In the genomic region with DNA sequence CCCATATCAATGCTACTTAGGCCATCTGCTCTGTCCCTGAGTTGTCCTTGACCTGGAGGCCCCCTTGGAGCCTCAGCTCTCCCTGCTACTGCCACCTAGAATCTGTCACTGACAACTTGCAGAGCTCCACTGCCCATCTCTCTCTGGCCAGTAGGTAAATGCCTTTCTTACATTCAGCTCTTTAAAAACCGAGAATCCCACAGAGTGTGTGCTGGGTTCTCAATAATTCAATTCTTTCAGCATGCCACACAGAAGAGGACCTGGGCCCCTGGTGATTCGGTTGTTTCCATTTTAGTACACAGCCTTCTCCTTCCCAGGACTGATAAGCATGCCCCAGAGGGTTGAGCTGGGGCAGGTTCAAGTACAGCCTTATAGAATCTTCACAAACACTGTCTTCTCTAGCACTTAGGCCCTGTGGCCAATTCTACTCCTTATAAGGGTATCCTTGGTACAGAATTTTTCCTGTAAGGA, we compare ENCODE assay signal across 8 cellular contexts. TPM values are rescaled to one million over a fixed set of nuclear protein-coding genes. Genes with fewer than 3 reads are reported as not detected.
DNase-seq lines count a peak whose midpoint lies in the region; ATAC-seq and TF ChIP-seq lines count a peak whose summit lies in the region.

No MANE protein-coding gene starts in this region.

- ATAC-seq in Right ventricle myocardium inferior (peak; percentile 27), lung (ENCODE audit: insufficient read depth, low FRiP score) (no peak)

- H3K27ac ChIP-seq in ascending aorta: peak overlapping the region; percentile 97
- H3K27ac ChIP-seq in lung (ENCODE audit: low read depth in 1 of 2, low read length in 1 of 2): peak overlapping the region; percentile 80 to 97
- H3K27ac ChIP-seq in tibial artery: peak overlapping the region; percentile 30 to 95

- H3K27me3 ChIP-seq in ascending aorta (no peaks in the 10 kb centered on the region), lung (ENCODE audit: control insufficient read depth, insufficient read depth) (no peaks in the 10 kb centered on the region), tibial artery (no peaks in the 10 kb centered on the region)

- no peak for DNase-seq in Right ventricle myocardium inferior (ENCODE audit: missing footprints)
- no peak for DNase-seq in cardiac septum (ENCODE audit: low spot score)
- DNase-seq in ascending aorta (ENCODE audit: low spot score in 2 of 2): no peak
- DNase-seq in lung (ENCODE audit: low spot score): no peak
- DNase-seq in tibial artery: no peak
- no peak for DNase-seq in NCI-H446 (lab: John Stamatoyannopoulos, UW)
- no peak for DNase-seq in C1 segment of cervical spinal cord (lab: John Stamatoyannopoulos, UW)
- no peak for DNase-seq in KG1 (lab: John Stamatoyannopoulos, UW)

- H3K4me1 ChIP-seq in ascending aorta (peaks cover 0 to 17% of the 10 kb centered on the region in 2 donors), lung (ENCODE audit: control insufficient read depth in 2 of 2, insufficient read depth in 2 of 2, low read length in 2 of 2) (peaks cover 3 to 8% of the 10 kb centered on the region in 2 donors), tibial artery (peaks cover 0 to 18% (median 12%) of the 10 kb centered on the region in 4 donors)

- no peaks in the 10 kb centered on the region for H3K9me3 ChIP-seq in ascending aorta
- H3K9me3 ChIP-seq in lung (ENCODE audit: control insufficient read depth in 2 of 2, insufficient read depth in 1 of 2, low read length in 1 of 2): no peaks in the 10 kb centered on the region
- H3K9me3 ChIP-seq in tibial artery: no peaks in the 10 kb centered on the region

- 67 to 91% methylated on average over 2 of the region's 2 CpGs for WGBS in lung, 2 donors

- H3K4me3 ChIP-seq in ascending aorta (no peak overlapping the region), lung (no peak overlapping the region), tibial artery (no peak overlapping the region)

- H3K36me3 ChIP-seq in ascending aorta (no peaks in the 10 kb centered on the region), lung (ENCODE audit: control insufficient read depth in 2 of 2, insufficient read depth in 2 of 2, low read length in 2 of 2) (no peaks in the 10 kb centered on the region), tibial artery (no peaks in the 10 kb centered on the region)

- intact Hi-C loops in Right ventricle myocardium inferior (cut with DNase I) (loop anchor here (5.0 kb wide), 1 partner anchor 95 kb away; a partner anchor contains a TSS), cardiac septum (cut with DNase I) (loop anchor here (5.0 to 10.0 kb wide), 2 partner anchors 95 to 158 kb away; a partner anchor contains a TSS), ascending aorta (cut with DNase I) (loop anchor here (5.0 kb wide), 2 partner anchors 95 to 205 kb away; a partner anchor contains a TSS), tibial artery (cut with DNase I; ENCODE audit: low total_unique reads) (loop anchor here (5.0 kb wide), 1 partner anchor 50 kb away; a partner anchor contains a TSS)

- TF ChIP-seq CTCF in ascending aorta (IDR thresholded peaks at IDR 0.05): no peak
- TF ChIP-seq CTCF in lung (IDR thresholded peaks at IDR 0.05; ENCODE audit: control extremely low read depth, extremely low read depth): no peak
- TF ChIP-seq CTCF in tibial artery (IDR thresholded peaks at IDR 0.05): no peak

RNA-seq across cellular contexts. Expression of a gene that starts 22.0 kb away (rescaled TPM):
- 130 TPM for total RNA-seq in Right ventricle myocardium inferior
- 143 TPM for total RNA-seq in cardiac septum
- total RNA-seq in ascending aorta: 93.4 TPM
- 100 to 1,000 TPM in 1 of 2 donors, 10 to 100 TPM in 1; 93.8 to 104 TPM for total RNA-seq in lung
- polyA plus RNA-seq in lung: 10 to 100 TPM; 36.5 to 39.0 TPM

RNA-seq across cellular contexts. Expression of a gene that starts 48.0 kb away (rescaled TPM):
- total RNA-seq in Right ventricle myocardium inferior (17.4 TPM), cardiac septum (18.2 TPM), ascending aorta (26.7 TPM), lung (10 to 100 TPM; 78.5 to 86.5 TPM)
- polyA plus RNA-seq in lung: 10 to 100 TPM; 20.6 to 66.1 TPM
